Comparison of ENCODE assay signal across 1 cellular context in the genomic region with DNA sequence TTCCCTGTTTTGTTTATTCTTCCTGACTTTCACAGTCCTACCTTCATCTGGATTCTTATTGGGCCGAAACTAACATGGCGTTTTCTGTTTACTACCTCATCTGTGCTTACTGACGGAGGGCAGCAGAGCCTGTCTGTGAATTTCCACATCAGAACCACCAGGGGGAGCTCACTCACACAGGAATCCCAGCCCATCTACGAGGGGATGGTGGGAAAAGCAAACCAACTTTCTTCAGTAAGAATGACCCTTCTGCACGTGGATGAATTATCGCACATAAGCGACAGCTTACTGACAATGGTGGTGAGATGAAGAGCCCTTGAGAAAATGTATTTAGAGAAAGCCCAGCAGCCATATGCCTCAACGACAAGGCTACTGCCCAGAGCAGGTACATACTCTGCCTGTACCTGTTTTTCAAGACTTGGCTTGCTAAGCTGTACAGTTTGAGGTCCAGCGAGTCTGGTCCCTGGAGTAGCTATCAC.
TF ChIP-seq lines count a peak whose summit lies in the region.

No MANE protein-coding gene starts in this region.

TF ChIP-seq in K562, 482 proteins besides CTCF, POLR2A, EP300 and RAD21 (continued from another document and continues in another):
- TF ChIP-seq, protein P1, sequence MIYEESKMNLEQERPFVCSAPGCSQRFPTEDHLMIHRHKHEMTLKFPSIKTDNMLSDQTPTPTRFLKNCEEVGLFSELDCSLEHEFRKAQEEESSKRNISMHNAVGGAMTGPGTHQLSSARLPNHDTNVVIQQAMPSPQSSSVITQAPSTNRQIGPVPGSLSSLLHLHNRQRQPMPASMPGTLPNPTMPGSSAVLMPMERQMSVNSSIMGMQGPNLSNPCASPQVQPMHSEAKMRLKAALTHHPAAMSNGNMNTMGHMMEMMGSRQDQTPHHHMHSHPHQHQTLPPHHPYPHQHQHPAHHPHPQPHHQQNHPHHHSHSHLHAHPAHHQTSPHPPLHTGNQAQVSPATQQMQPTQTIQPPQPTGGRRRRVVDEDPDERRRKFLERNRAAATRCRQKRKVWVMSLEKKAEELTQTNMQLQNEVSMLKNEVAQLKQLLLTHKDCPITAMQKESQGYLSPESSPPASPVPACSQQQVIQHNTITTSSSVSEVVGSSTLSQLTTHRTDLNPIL (CRISPR knock-in tag; IDR thresholded peaks at IDR 0.05) = no peak
- TF ChIP-seq TAL1 (IDR thresholded peaks at IDR 0.05) (no peak), EHMT2 (IDR thresholded peaks at IDR 0.05) (no peak), CBX3 (IDR thresholded peaks at IDR 0.05; ENCODE audit: borderline replicate concordance in 1 of 2, low read length in 2 of 2) (peak in 1 of 2 experiments; percentile 19; a peak in 1 of 3 replicates), RBBP5 (IDR thresholded peaks at IDR 0.05; ENCODE audit: borderline replicate concordance, insufficient read depth, low read length, poor library complexity, severe bottlenecking) (no peak), PTBP1 (IDR thresholded peaks at IDR 0.05; ENCODE audit: low read depth, low read length) (no peak), ZNF707 (CRISPR knock-in tag; conservative IDR thresholded peaks at IDR 0.05) (no peak), ZNF282 (CRISPR knock-in tag; IDR thresholded peaks at IDR 0.05) (no peak), ZKSCAN8 (CRISPR knock-in tag; IDR thresholded peaks at IDR 0.05) (no peak), MCM7 (IDR thresholded peaks at IDR 0.05) (no peak), ARID2 (IDR thresholded peaks at IDR 0.05) (peak; percentile 90), ZBTB17 (CRISPR knock-in tag; IDR thresholded peaks at IDR 0.05) (no peak), CAMTA2 (CRISPR knock-in tag; conservative IDR thresholded peaks at IDR 0.05) (no peak), HDAC3 (IDR thresholded peaks at IDR 0.05; ENCODE audit: borderline replicate concordance, partially characterized antibody) (no peak), ZNF354B (CRISPR knock-in tag; IDR thresholded peaks at IDR 0.05) (no peak), KAT2B (IDR thresholded peaks at IDR 0.05; ENCODE audit: low read depth, low read length) (no peak), CEBPB (tag; IDR thresholded peaks at IDR 0.05) (no peak), ZBED1 (IDR thresholded peaks at IDR 0.05) (no peak), TBL1XR1 (IDR thresholded peaks at IDR 0.05; ENCODE audit: low read length in 2 of 2) (no peak), ZNF224 (CRISPR knock-in tag; IDR thresholded peaks at IDR 0.05) (no peak), ZNF444 (CRISPR knock-in tag; IDR thresholded peaks at IDR 0.05) (no peak), DIDO1 (tag; IDR thresholded peaks at IDR 0.05; ENCODE audit: low read depth) (no peak), ZNF717 (CRISPR knock-in tag; IDR thresholded peaks at IDR 0.05) (no peak), RBM17 (IDR thresholded peaks at IDR 0.05; ENCODE audit: borderline replicate concordance, low read depth, low read length) (no peak), GATA2 (CRISPR knock-in tag; IDR thresholded peaks at IDR 0.05) (no peak), CBFB (CRISPR knock-in tag; IDR thresholded peaks at IDR 0.05) (no peak), SIRT6 (IDR thresholded peaks at IDR 0.05; ENCODE audit: low read depth, low read length) (no peak), SIX5 (IDR thresholded peaks at IDR 0.05; ENCODE audit: borderline replicate concordance in 1 of 2, insufficient read depth in 1 of 2, low read depth in 1 of 2, low read length in 2 of 2) (no peak), CCNT2 (IDR thresholded peaks at IDR 0.05; ENCODE audit: borderline replicate concordance, extremely low read depth, insufficient read length, low read depth, low read length) (no peak), FUS (optimal IDR thresholded peaks at IDR 0.05; ENCODE audit: low read depth, low read length) (no peak), BRF1 (IDR thresholded peaks at IDR 0.05; ENCODE audit: borderline replicate concordance, extremely low read depth, insufficient read length) (no peak), KLF10 (CRISPR knock-in tag; IDR thresholded peaks at IDR 0.05) (no peak), PRMT5 (CRISPR knock-in tag; IDR thresholded peaks at IDR 0.05) (no peak), ZNF696 (CRISPR knock-in tag; conservative IDR thresholded peaks at IDR 0.05) (no peak), ILF3 (IDR thresholded peaks at IDR 0.05; ENCODE audit: borderline replicate concordance) (no peak), NR3C1 (CRISPR knock-in tag; IDR thresholded peaks at IDR 0.05) (no peak)
- TF ChIP-seq, protein P2, sequence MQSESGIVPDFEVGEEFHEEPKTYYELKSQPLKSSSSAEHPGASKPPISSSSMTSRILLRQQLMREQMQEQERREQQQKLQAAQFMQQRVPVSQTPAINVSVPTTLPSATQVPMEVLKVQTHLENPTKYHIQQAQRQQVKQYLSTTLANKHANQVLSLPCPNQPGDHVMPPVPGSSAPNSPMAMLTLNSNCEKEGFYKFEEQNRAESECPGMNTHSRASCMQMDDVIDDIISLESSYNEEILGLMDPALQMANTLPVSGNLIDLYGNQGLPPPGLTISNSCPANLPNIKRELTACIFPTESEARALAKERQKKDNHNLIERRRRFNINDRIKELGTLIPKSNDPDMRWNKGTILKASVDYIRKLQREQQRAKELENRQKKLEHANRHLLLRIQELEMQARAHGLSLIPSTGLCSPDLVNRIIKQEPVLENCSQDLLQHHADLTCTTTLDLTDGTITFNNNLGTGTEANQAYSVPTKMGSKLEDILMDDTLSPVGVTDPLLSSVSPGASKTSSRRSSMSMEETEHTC (IDR thresholded peaks at IDR 0.05) = no peak
- TF ChIP-seq, protein P3, sequence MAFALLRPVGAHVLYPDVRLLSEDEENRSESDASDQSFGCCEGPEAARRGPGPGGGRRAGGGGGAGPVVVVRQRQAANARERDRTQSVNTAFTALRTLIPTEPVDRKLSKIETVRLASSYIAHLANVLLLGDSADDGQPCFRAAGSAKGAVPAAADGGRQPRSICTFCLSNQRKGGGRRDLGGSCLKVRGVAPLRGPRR (CRISPR knock-in tag; IDR thresholded peaks at IDR 0.05) = no peak
- TF ChIP-seq, protein P4, sequence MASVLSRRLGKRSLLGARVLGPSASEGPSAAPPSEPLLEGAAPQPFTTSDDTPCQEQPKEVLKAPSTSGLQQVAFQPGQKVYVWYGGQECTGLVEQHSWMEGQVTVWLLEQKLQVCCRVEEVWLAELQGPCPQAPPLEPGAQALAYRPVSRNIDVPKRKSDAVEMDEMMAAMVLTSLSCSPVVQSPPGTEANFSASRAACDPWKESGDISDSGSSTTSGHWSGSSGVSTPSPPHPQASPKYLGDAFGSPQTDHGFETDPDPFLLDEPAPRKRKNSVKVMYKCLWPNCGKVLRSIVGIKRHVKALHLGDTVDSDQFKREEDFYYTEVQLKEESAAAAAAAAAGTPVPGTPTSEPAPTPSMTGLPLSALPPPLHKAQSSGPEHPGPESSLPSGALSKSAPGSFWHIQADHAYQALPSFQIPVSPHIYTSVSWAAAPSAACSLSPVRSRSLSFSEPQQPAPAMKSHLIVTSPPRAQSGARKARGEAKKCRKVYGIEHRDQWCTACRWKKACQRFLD (CRISPR knock-in tag; IDR thresholded peaks at IDR 0.05) = no peak
- TF ChIP-seq, protein P5, sequence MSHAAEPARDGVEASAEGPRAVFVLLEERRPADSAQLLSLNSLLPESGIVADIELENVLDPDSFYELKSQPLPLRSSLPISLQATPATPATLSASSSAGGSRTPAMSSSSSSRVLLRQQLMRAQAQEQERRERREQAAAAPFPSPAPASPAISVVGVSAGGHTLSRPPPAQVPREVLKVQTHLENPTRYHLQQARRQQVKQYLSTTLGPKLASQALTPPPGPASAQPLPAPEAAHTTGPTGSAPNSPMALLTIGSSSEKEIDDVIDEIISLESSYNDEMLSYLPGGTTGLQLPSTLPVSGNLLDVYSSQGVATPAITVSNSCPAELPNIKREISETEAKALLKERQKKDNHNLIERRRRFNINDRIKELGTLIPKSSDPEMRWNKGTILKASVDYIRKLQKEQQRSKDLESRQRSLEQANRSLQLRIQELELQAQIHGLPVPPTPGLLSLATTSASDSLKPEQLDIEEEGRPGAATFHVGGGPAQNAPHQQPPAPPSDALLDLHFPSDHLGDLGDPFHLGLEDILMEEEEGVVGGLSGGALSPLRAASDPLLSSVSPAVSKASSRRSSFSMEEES (CRISPR knock-in tag; IDR thresholded peaks at IDR 0.05) = no peak
- TF ChIP-seq, protein P6, sequence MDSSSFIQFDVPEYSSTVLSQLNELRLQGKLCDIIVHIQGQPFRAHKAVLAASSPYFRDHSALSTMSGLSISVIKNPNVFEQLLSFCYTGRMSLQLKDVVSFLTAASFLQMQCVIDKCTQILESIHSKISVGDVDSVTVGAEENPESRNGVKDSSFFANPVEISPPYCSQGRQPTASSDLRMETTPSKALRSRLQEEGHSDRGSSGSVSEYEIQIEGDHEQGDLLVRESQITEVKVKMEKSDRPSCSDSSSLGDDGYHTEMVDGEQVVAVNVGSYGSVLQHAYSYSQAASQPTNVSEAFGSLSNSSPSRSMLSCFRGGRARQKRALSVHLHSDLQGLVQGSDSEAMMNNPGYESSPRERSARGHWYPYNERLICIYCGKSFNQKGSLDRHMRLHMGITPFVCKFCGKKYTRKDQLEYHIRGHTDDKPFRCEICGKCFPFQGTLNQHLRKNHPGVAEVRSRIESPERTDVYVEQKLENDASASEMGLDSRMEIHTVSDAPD (CRISPR knock-in tag; IDR thresholded peaks at IDR 0.05) = no peak
- TF ChIP-seq, protein P7, sequence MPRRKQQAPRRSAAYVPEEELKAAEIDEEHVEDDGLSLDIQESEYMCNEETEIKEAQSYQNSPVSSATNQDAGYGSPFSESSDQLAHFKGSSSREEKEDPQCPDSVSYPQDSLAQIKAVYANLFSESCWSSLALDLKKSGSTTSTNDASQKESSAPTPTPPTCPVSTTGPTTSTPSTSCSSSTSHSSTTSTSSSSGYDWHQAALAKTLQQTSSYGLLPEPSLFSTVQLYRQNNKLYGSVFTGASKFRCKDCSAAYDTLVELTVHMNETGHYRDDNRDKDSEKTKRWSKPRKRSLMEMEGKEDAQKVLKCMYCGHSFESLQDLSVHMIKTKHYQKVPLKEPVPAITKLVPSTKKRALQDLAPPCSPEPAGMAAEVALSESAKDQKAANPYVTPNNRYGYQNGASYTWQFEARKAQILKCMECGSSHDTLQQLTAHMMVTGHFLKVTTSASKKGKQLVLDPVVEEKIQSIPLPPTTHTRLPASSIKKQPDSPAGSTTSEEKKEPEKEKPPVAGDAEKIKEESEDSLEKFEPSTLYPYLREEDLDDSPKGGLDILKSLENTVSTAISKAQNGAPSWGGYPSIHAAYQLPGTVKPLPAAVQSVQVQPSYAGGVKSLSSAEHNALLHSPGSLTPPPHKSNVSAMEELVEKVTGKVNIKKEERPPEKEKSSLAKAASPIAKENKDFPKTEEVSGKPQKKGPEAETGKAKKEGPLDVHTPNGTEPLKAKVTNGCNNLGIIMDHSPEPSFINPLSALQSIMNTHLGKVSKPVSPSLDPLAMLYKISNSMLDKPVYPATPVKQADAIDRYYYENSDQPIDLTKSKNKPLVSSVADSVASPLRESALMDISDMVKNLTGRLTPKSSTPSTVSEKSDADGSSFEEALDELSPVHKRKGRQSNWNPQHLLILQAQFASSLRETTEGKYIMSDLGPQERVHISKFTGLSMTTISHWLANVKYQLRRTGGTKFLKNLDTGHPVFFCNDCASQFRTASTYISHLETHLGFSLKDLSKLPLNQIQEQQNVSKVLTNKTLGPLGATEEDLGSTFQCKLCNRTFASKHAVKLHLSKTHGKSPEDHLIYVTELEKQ (CRISPR knock-in tag; IDR thresholded peaks at IDR 0.05) = no peak
- TF ChIP-seq, protein P8, sequence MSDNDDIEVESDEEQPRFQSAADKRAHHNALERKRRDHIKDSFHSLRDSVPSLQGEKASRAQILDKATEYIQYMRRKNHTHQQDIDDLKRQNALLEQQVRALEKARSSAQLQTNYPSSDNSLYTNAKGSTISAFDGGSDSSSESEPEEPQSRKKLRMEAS (CRISPR knock-in tag; IDR thresholded peaks at IDR 0.05) = 0 out of 2 replicates have a peak, but pooled peaks have one; percentile 25
- TF ChIP-seq, protein P9, sequence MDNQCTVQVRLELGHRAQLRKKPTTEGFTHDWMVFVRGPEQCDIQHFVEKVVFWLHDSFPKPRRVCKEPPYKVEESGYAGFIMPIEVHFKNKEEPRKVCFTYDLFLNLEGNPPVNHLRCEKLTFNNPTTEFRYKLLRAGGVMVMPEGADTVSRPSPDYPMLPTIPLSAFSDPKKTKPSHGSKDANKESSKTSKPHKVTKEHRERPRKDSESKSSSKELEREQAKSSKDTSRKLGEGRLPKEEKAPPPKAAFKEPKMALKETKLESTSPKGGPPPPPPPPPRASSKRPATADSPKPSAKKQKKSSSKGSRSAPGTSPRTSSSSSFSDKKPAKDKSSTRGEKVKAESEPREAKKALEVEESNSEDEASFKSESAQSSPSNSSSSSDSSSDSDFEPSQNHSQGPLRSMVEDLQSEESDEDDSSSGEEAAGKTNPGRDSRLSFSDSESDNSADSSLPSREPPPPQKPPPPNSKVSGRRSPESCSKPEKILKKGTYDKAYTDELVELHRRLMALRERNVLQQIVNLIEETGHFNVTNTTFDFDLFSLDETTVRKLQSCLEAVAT (IDR thresholded peaks at IDR 0.05) = 0 out of 4 replicates have a peak, but pooled peaks of 1 of the 2 experiments have one; percentile 29
- TF ChIP-seq, protein P10, sequence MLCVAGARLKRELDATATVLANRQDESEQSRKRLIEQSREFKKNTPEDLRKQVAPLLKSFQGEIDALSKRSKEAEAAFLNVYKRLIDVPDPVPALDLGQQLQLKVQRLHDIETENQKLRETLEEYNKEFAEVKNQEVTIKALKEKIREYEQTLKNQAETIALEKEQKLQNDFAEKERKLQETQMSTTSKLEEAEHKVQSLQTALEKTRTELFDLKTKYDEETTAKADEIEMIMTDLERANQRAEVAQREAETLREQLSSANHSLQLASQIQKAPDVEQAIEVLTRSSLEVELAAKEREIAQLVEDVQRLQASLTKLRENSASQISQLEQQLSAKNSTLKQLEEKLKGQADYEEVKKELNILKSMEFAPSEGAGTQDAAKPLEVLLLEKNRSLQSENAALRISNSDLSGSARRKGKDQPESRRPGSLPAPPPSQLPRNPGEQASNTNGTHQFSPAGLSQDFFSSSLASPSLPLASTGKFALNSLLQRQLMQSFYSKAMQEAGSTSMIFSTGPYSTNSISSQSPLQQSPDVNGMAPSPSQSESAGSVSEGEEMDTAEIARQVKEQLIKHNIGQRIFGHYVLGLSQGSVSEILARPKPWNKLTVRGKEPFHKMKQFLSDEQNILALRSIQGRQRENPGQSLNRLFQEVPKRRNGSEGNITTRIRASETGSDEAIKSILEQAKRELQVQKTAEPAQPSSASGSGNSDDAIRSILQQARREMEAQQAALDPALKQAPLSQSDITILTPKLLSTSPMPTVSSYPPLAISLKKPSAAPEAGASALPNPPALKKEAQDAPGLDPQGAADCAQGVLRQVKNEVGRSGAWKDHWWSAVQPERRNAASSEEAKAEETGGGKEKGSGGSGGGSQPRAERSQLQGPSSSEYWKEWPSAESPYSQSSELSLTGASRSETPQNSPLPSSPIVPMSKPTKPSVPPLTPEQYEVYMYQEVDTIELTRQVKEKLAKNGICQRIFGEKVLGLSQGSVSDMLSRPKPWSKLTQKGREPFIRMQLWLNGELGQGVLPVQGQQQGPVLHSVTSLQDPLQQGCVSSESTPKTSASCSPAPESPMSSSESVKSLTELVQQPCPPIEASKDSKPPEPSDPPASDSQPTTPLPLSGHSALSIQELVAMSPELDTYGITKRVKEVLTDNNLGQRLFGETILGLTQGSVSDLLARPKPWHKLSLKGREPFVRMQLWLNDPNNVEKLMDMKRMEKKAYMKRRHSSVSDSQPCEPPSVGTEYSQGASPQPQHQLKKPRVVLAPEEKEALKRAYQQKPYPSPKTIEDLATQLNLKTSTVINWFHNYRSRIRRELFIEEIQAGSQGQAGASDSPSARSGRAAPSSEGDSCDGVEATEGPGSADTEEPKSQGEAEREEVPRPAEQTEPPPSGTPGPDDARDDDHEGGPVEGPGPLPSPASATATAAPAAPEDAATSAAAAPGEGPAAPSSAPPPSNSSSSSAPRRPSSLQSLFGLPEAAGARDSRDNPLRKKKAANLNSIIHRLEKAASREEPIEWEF (CRISPR knock-in tag; IDR thresholded peaks at IDR 0.05) = no peak
